9 cellular contexts compared by ENCODE assay signal in the genomic region with DNA sequence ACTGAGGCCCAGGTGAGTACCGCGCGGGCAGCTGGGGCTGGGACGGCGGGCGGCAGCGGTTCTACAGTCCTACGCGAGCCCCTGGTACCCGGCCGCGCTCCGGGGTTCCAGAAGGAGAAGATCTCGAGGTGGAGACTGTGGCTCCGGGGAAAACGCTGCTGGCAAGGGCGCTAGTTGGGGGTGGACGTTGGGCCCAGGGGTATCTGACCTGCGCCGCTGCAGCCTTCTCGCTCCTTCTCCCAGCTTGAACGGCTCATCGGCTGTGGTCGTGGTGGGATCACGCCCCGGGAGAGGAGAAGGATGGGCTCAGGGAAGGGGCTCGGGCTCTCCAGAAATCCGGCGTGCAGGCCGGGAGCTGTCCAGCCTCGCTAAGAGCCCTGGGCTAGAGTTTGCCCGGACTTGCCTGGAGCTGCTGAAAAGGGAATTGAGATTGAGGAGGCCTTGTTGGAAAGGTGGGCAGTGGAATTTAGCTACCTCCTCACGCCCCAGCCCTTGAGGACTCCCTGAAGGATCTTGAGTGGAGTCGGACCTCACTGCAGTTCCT. TPM values are rescaled to one million over a fixed set of nuclear protein-coding genes. Genes with fewer than 3 reads are reported as not detected.
DNase-seq lines count a peak whose midpoint lies in the region; ATAC-seq and TF ChIP-seq lines count a peak whose summit lies in the region.
"Had no signal": no experiment of that assay in that cellular context is flagged by ENCODE, and none has a peak within 500 bp of the region (broad histone marks: within the 10 kb centered on the region; RNA-seq: fewer than 3 reads in every experiment).

No MANE protein-coding gene starts in this region.

- H3K9me3 Mint-ChIP-seq in glutamatergic neuron (ENCODE audit: unreplicated experiment) = peaks cover 3% of the 10 kb centered on the region

- peaks cover 22% of the 10 kb centered on the region for H3K27me3 Mint-ChIP-seq in glutamatergic neuron (ENCODE audit: unreplicated experiment)

- H3K4me3 ChIP-seq in GM12875 (ENCODE audit: low read depth, low read length) (peak overlapping the region; percentile 55), WERI-Rb-1 (ENCODE audit: low read depth, low read length) (peak overlapping the region; percentile 47), sigmoid colon (peak overlapping the region; percentile 35 to 61 (median 52))

- no peaks in the 10 kb centered on the region for H3K36me3 Mint-ChIP-seq in glutamatergic neuron (ENCODE audit: unreplicated experiment)

- peaks cover 34% of the 10 kb centered on the region for H3K27me3 ChIP-seq in WERI-Rb-1 (ENCODE audit: insufficient read depth, low read depth, severe bottlenecking)
- H3K27me3 ChIP-seq in sigmoid colon = peaks cover 36 to 48% (median 42%) of the 10 kb centered on the region in 3 donors

- TF ChIP-seq CTCF in GM12875 (IDR thresholded peaks at IDR 0.05; ENCODE audit: borderline replicate concordance, insufficient read depth, low read depth, low read length) = no peak
- no peak for TF ChIP-seq CTCF in WERI-Rb-1 (IDR thresholded peaks at IDR 0.05; ENCODE audit: low read depth, low read length)
- TF ChIP-seq CTCF in glutamatergic neuron (IDR thresholded peaks at IDR 0.05; ENCODE audit: partially characterized antibody, unreplicated experiment) = no peak
- no peak for TF ChIP-seq CTCF in sigmoid colon (IDR thresholded peaks at IDR 0.05)

- H3K4me3 Mint-ChIP-seq in glutamatergic neuron (ENCODE audit: unreplicated experiment) = peak overlapping the region; percentile 86

- H3K9me3 ChIP-seq in WERI-Rb-1 (ENCODE audit: severe bottlenecking) = no peaks in the 10 kb centered on the region
- H3K9me3 ChIP-seq in sigmoid colon = no peaks in the 10 kb centered on the region

- TF ChIP-seq EP300 in sigmoid colon (IDR thresholded peaks at IDR 0.05) = no peak

- WGBS in sigmoid colon, 2 donors = 9 to 23% methylated on average over 34 of the region's 34 CpGs

- no peak overlapping the region for H3K27ac ChIP-seq in WERI-Rb-1
- peak overlapping the region; percentile 51 to 70 (median 67) for H3K27ac ChIP-seq in sigmoid colon

- H3K4me1 Mint-ChIP-seq in glutamatergic neuron (ENCODE audit: low read depth, unreplicated experiment) = peaks cover 19% of the 10 kb centered on the region

- intact Hi-C loops in sigmoid colon (cut with DNase I) = loop anchor here (10.0 kb wide), 2 partner anchors 87 to 243 kb away; a partner anchor contains a TSS

- ATAC-seq in HG02840 (IDR thresholded peaks at IDR 0.05; ENCODE audit: low FRiP score, unreplicated experiment) (no peak), GM21576 (IDR thresholded peaks at IDR 0.05; ENCODE audit: unreplicated experiment) (no peak)

- no peak overlapping the region for H3K27ac Mint-ChIP-seq in glutamatergic neuron (ENCODE audit: unreplicated experiment)

- H3K36me3 ChIP-seq in WERI-Rb-1 (no peaks in the 10 kb centered on the region), sigmoid colon (no peaks in the 10 kb centered on the region)

- peaks cover 0 to 35% (median 32%) of the 10 kb centered on the region in 4 donors for H3K4me1 ChIP-seq in sigmoid colon

- DNase-seq in WERI-Rb-1 (no peak), glutamatergic neuron (no peak), sigmoid colon (no peak), NCI-H1436 treated with DMSO at 0.1 percent for 48 hours (lab: John Stamatoyannopoulos, UW) (no peak), NCI-H446 (lab: John Stamatoyannopoulos, UW) (no peak)

- no peak for TF ChIP-seq POLR2A in sigmoid colon (IDR thresholded peaks at IDR 0.05)

RNA-seq across cellular contexts. Expression of a gene that starts 1.1 kb away (rescaled TPM):
- 9.3 TPM for total RNA-seq in glutamatergic neuron (ENCODE audit: unreplicated experiment)
- not detected for total RNA-seq in sigmoid colon
- under 1 TPM in 1 of 3 donors, not detected in 2; 0.09 TPM for polyA plus RNA-seq in sigmoid colon
- total RNA-seq: HT1080 had no signal

RNA-seq across cellular contexts. Expression of a gene that starts 35.1 kb away (rescaled TPM):
- 34.6 TPM for total RNA-seq in glutamatergic neuron (ENCODE audit: unreplicated experiment)
- 10 to 100 TPM; 54.8 to 76.5 (median 66.9) TPM for total RNA-seq in sigmoid colon
- polyA plus RNA-seq in sigmoid colon = 10 to 100 TPM; 14.4 to 28.5 (median 15.0) TPM

RNA-seq across cellular contexts. Expression of a gene that starts 42.4 kb away (rescaled TPM):
- total RNA-seq in glutamatergic neuron (ENCODE audit: unreplicated experiment) = 20.0 TPM
- 10 to 100 TPM; 38.9 to 76.4 (median 46.6) TPM for total RNA-seq in sigmoid colon
- 10 to 100 TPM in 1 of 3 donors, 1 to 10 TPM in 2; 2.5 to 13.4 (median 9.0) TPM for polyA plus RNA-seq in sigmoid colon

RNA-seq across cellular contexts. Expression of a gene that starts 57.9 kb away (rescaled TPM):
- total RNA-seq in glutamatergic neuron (ENCODE audit: unreplicated experiment) (73.0 TPM), sigmoid colon (10 to 100 TPM; 41.4 to 50.1 (median 44.7) TPM)
- 10 to 100 TPM; 15.0 to 30.4 (median 20.6) TPM for polyA plus RNA-seq in sigmoid colon

Comparison
In these comparisons a context has a peak if more than half of its experiments do, and no peak if none do; other contexts are left out.
1. RNA of a gene that starts 1.1 kb away (total RNA-seq): 9.3 TPM in glutamatergic neuron (single experiment); not detected in sigmoid colon; every median in the first group is over 10 times any median in the second.
2. Peak in every context shown above with its lines, with median percentiles within 50 percentile points of each other: H3K4me3 ChIP-seq.